In the genomic region with DNA sequence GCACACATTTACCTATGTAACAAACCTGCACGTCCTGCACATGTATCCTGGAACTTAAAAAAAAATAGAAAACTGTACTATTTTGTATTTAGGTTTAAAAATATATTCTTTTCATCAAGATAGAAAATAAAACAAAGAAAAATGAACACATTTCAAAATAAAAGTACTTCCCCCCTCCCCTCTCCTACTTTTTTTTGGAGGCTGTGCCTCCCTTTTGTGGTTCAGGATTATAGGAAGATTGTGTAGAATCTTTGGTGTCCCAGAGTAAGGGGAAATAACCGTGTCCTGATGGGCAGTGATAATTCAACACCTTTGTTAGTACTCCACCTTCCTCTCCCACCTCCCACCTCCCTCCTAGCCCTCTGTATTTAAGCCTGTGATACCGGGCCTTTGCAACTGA, we compare ENCODE assay signal across 17 cellular contexts. TPM values are rescaled to one million over a fixed set of nuclear protein-coding genes. Genes with fewer than 3 reads are reported as not detected.
DNase-seq lines count a peak whose midpoint lies in the region; ATAC-seq and TF ChIP-seq lines count a peak whose summit lies in the region.
"Had no signal": no experiment of that assay in that cellular context is flagged by ENCODE, and none has a peak within 500 bp of the region (broad histone marks: within the 10 kb centered on the region; RNA-seq: fewer than 3 reads in every experiment).

No MANE protein-coding gene starts in this region.

- H3K27me3 ChIP-seq in left ventricle myocardium inferior (ENCODE audit: low read depth) (no peaks in the 10 kb centered on the region), right cardiac atrium (ENCODE audit: control insufficient read depth, insufficient read depth) (no peaks in the 10 kb centered on the region), mesenchymal stem cell (ENCODE audit: control insufficient read depth in 1 of 2, insufficient read depth in 1 of 2, low read length in 2 of 2) (peaks cover 0 to 6% of the 10 kb centered on the region in 2 experiments), skeletal muscle tissue (ENCODE audit: control insufficient read depth in 3 of 3, insufficient read depth in 3 of 3, low read length in 3 of 3) (no peaks in the 10 kb centered on the region)

- no peak overlapping the region for H3K23ac ChIP-seq in mesenchymal stem cell (ENCODE audit: low read length in 2 of 2)

- H2AFZ ChIP-seq in mesenchymal stem cell (ENCODE audit: low read depth, low read length), result no peak overlapping the region
- H2AFZ ChIP-seq: GM23248 had no signal

- H3K36me3 ChIP-seq in left ventricle myocardium inferior (peaks cover 15% of the 10 kb centered on the region), mesenchymal stem cell (ENCODE audit: control insufficient read depth in 1 of 2, insufficient read depth in 2 of 2, low read depth in 1 of 2, low read length in 2 of 2) (peaks cover 8 to 35% of the 10 kb centered on the region in 2 experiments), skeletal muscle tissue (ENCODE audit: control insufficient read depth in 3 of 3, insufficient read depth in 3 of 3, low read length in 3 of 3) (peaks cover 4 to 6% (median 6%) of the 10 kb centered on the region in 3 donors)

- H3K14ac ChIP-seq in mesenchymal stem cell (ENCODE audit: low read length in 2 of 2), result no peak overlapping the region

- H3K4ac ChIP-seq in mesenchymal stem cell (ENCODE audit: low read depth in 1 of 2, low read length in 2 of 2), result no peak overlapping the region

- H3K9me3 ChIP-seq in left ventricle myocardium inferior (replicated peaks) (no peaks in the 10 kb centered on the region), right cardiac atrium (ENCODE audit: control insufficient read depth, low read length) (no peaks in the 10 kb centered on the region), mesenchymal stem cell (ENCODE audit: control insufficient read depth, low read length) (no peaks in the 10 kb centered on the region), skeletal muscle tissue (ENCODE audit: control insufficient read depth in 3 of 3, low read length in 3 of 3) (no peaks in the 10 kb centered on the region)
- H3K9me3 ChIP-seq: A549, Caco-2 had no signal

- H2BK5ac ChIP-seq in mesenchymal stem cell (ENCODE audit: low read depth, low read length, poor library complexity, severe bottlenecking), result no peak overlapping the region

- 59% methylated on average over 3 of the region's 3 CpGs for WGBS in right cardiac atrium
- WGBS in mesenchymal stem cell, result 14% methylated on average over 1 of the region's 3 CpGs

- peaks cover 15% of the 10 kb centered on the region for H3K79me1 ChIP-seq in mesenchymal stem cell (replicated peaks; ENCODE audit: low read length, poor library complexity, severe bottlenecking)

- H3K4me3 ChIP-seq in left ventricle myocardium inferior (no peak overlapping the region), right cardiac atrium (ENCODE audit: low read length) (no peak overlapping the region), mesenchymal stem cell (ENCODE audit: insufficient read depth in 1 of 2, low read depth in 1 of 2, low read length in 2 of 2) (no peak overlapping the region), skeletal muscle tissue (ENCODE audit: low read length in 3 of 3) (no peak overlapping the region)
- H3K4me3 ChIP-seq: A549, GM23248 had no signal

- H4K8ac ChIP-seq in mesenchymal stem cell (ENCODE audit: low read length), result no peak overlapping the region

- peaks cover 14% of the 10 kb centered on the region for H3K4me1 ChIP-seq in left ventricle myocardium inferior
- H3K4me1 ChIP-seq in right cardiac atrium (ENCODE audit: control insufficient read depth, insufficient read depth, low read length), result peaks cover 7% of the 10 kb centered on the region
- H3K4me1 ChIP-seq in mesenchymal stem cell (ENCODE audit: control insufficient read depth, insufficient read depth, low read depth, low read length), result peaks cover 24% of the 10 kb centered on the region
- peaks cover 3 to 16% (median 8%) of the 10 kb centered on the region in 3 donors for H3K4me1 ChIP-seq in skeletal muscle tissue (ENCODE audit: control insufficient read depth in 3 of 3, insufficient read depth in 3 of 3, low read length in 3 of 3)
- H3K4me1 ChIP-seq: A549, Caco-2 had no signal

- intact Hi-C loops in left ventricle myocardium inferior (cut with micrococcal nuclease), result no loop called here
- intact Hi-C loops in right cardiac atrium (cut with DNase I), result no loop called here

- H2BK120ac ChIP-seq in mesenchymal stem cell (ENCODE audit: low read depth, low read length), result no peak overlapping the region

- peak overlapping the region; percentile 63 for H2BK15ac ChIP-seq in mesenchymal stem cell (ENCODE audit: low read depth, poor library complexity, severe bottlenecking)

- no peak overlapping the region for H3K4me2 ChIP-seq in mesenchymal stem cell (ENCODE audit: low read length, poor library complexity, severe bottlenecking)
- H3K4me2 ChIP-seq: A549 had no signal

- H3K27ac ChIP-seq in left ventricle myocardium inferior (replicated peaks) (peak overlapping the region; percentile 64), right cardiac atrium (ENCODE audit: low read length) (no peak overlapping the region), mesenchymal stem cell (ENCODE audit: low read length, poor library complexity, severe bottlenecking) (no peak overlapping the region), skeletal muscle tissue (ENCODE audit: low read depth, low read length) (peak overlapping the region; percentile 25)
- H3K27ac ChIP-seq: 22Rv1, A549, C4-2B, GM23248 had no signal

- ATAC-seq in right cardiac atrium, result no peak
- ATAC-seq in GM18520 (IDR thresholded peaks at IDR 0.05; ENCODE audit: unreplicated experiment), result no peak
- ATAC-seq: A549, HCT116, HepG2 had no signal

- no peak for TF ChIP-seq CTCF in left ventricle myocardium inferior (IDR thresholded peaks at IDR 0.05; ENCODE audit: borderline replicate concordance)

- peak overlapping the region; percentile 45 for H2AK5ac ChIP-seq in mesenchymal stem cell (ENCODE audit: low read length, severe bottlenecking)

- H3K9ac ChIP-seq in mesenchymal stem cell (ENCODE audit: low read length) (no peak overlapping the region), skeletal muscle tissue (ENCODE audit: low read depth in 1 of 3, low read length in 3 of 3) (peak overlapping the region in 1 of 3 donors; percentile 40)
- H3K9ac ChIP-seq: GM23248 had no signal

- peak overlapping the region; percentile 63 to 87 for H2BK12ac ChIP-seq in mesenchymal stem cell (ENCODE audit: low read length in 2 of 2)

- peak overlapping the region; percentile 35 for H4K91ac ChIP-seq in mesenchymal stem cell (ENCODE audit: low read length)

- DNase-seq in left ventricle myocardium inferior (no peak), right cardiac atrium (no peak), mesenchymal stem cell (no peak), midbrain (lab: John Stamatoyannopoulos, UW) (no peak), GOT3 (lab: John Stamatoyannopoulos, UW) (no peak)
- DNase-seq: AML-193; Caco-2; CD4-positive, alpha-beta T cell; GM23248; H7 had no signal

- H3K18ac ChIP-seq in mesenchymal stem cell (ENCODE audit: low read depth in 1 of 2, low read length in 2 of 2), result no peak overlapping the region

RNA-seq across cellular contexts. Expression of a gene that starts 40.1 kb away (rescaled TPM):
- total RNA-seq in left ventricle myocardium inferior (2.3 TPM), right cardiac atrium (1 to 10 TPM; 2.2 to 4.4 (median 3.2) TPM), skeletal muscle tissue (3.1 TPM)
- polyA plus RNA-seq in right cardiac atrium, result 1.8 TPM
- polyA plus RNA-seq in mesenchymal stem cell (2013, experiment 1 of 2), result 10.9 TPM
- 10.9 TPM for polyA plus RNA-seq in mesenchymal stem cell (2013, experiment 2 of 2)

Comparison
In these comparisons a context has a peak if more than half of its experiments do, and no peak if none do; other contexts are left out.
1. H3K27ac ChIP-seq: peak in left ventricle myocardium inferior (single experiment) and skeletal muscle tissue (single experiment); none in right cardiac atrium (single experiment) and mesenchymal stem cell (single experiment).